ENCODE assay signal across 8 cellular contexts in genomic region chr19:6260912-6261636, GRCh38. TPM values are rescaled to one million over a fixed set of nuclear protein-coding genes. Genes with fewer than 3 reads are reported as not detected.
DNase-seq lines count a peak whose midpoint lies in the region; ATAC-seq and TF ChIP-seq lines count a peak whose summit lies in the region.

No MANE protein-coding gene starts in this region.

- TF ChIP-seq CTCF in natural killer cell (IDR thresholded peaks at IDR 0.05) (peak; percentile 56), WTC11 (IDR thresholded peaks at IDR 0.05) (peak; percentile 57), fibroblast of villous mesenchyme (IDR thresholded peaks at IDR 0.05; ENCODE audit: insufficient read depth, low read depth, low read length) (peak; percentile 72), smooth muscle cell (IDR thresholded peaks at IDR 0.05; ENCODE audit: borderline replicate concordance, insufficient read depth, poor library complexity, severe bottlenecking) (peak; percentile 48)

- H3K4me1 Mint-ChIP-seq in natural killer cell = peaks cover 0 to 27% of the 10 kb centered on the region in 2 donors
- peaks cover 7 to 21% of the 10 kb centered on the region in 2 donors for H3K4me1 Mint-ChIP-seq in natural killer cell treated with Interleukin-12 subunit alpha and Interleukin-12 subunit beta and Interleukin-15 and Interleukin-18, amount 100 ng/mL, for 72 hours (ENCODE audit: low read depth in 2 of 2)
- H3K4me1 Mint-ChIP-seq in WTC11 = peaks cover 16% of the 10 kb centered on the region

- H3K4me3 ChIP-seq in fibroblast of villous mesenchyme (ENCODE audit: low read depth, low read length) (no peak overlapping the region), smooth muscle cell (no peak overlapping the region)

- no peak overlapping the region for H3K9ac ChIP-seq in smooth muscle cell (ENCODE audit: low read depth)

- peaks cover 98% of the 10 kb centered on the region for H4K20me1 ChIP-seq in smooth muscle cell (ENCODE audit: low read depth)

- H3K9me3 Mint-ChIP-seq in natural killer cell (no peaks in the 10 kb centered on the region), WTC11 (peaks cover 5% of the 10 kb centered on the region; the same call in 1 of the 2 replicates)
- no peaks in the 10 kb centered on the region for H3K9me3 Mint-ChIP-seq in natural killer cell treated with Interleukin-12 subunit alpha and Interleukin-12 subunit beta and Interleukin-15 and Interleukin-18, amount 100 ng/mL, for 72 hours

- intact Hi-C loops in natural killer cell (cut with micrococcal nuclease) = no loop called here

- no peaks in the 10 kb centered on the region for H3K27me3 Mint-ChIP-seq in natural killer cell (ENCODE audit: low read depth in 2 of 2)
- H3K27me3 Mint-ChIP-seq in natural killer cell treated with Interleukin-12 subunit alpha and Interleukin-12 subunit beta and Interleukin-15 and Interleukin-18, amount 100 ng/mL, for 72 hours = no peaks in the 10 kb centered on the region
- no peaks in the 10 kb centered on the region for H3K27me3 Mint-ChIP-seq in WTC11 (ENCODE audit: low read depth)

- ATAC-seq in natural killer cell (peak in 2 of 3 donors; percentile 51 to 81), WTC11 (peak; percentile 97), HG02763 (IDR thresholded peaks at IDR 0.05; ENCODE audit: unreplicated experiment) (no peak), GM21528 (IDR thresholded peaks at IDR 0.05; ENCODE audit: low FRiP score, unreplicated experiment) (no peak)
- no peak for ATAC-seq in natural killer cell treated with Interleukin-12 subunit alpha and Interleukin-12 subunit beta and Interleukin-15 and Interleukin-18, amount 100 ng/mL, for 72 hours

- POLR2A ChIA-PET in WTC11 (lab: Charles Lee) = interaction anchor here (1.0 kb wide), 1 partner anchor 43 kb away, joined by 4 read pairs; no protein-coding TSS in a partner anchor

- no peaks in the 10 kb centered on the region for H3F3A ChIP-seq in smooth muscle cell (ENCODE audit: low read depth)

- H3K9me3 ChIP-seq in smooth muscle cell (replicated peaks; ENCODE audit: low read depth) = no peaks in the 10 kb centered on the region

- no peak overlapping the region for H2AFZ ChIP-seq in smooth muscle cell (ENCODE audit: low read depth)

- no peak overlapping the region for H3K27ac ChIP-seq in smooth muscle cell (ENCODE audit: low read depth)

- H3K79me2 ChIP-seq in smooth muscle cell (ENCODE audit: low read depth) = peaks cover 87% of the 10 kb centered on the region

- H3K36me3 Mint-ChIP-seq in natural killer cell (no peaks in the 10 kb centered on the region), WTC11 (peaks cover 49% of the 10 kb centered on the region)
- H3K36me3 Mint-ChIP-seq in natural killer cell treated with Interleukin-12 subunit alpha and Interleukin-12 subunit beta and Interleukin-15 and Interleukin-18, amount 100 ng/mL, for 72 hours = no peaks in the 10 kb centered on the region

- H3K27ac Mint-ChIP-seq in natural killer cell = peak overlapping the region in 1 of 2 donors; percentile 73
- no peak overlapping the region for H3K27ac Mint-ChIP-seq in natural killer cell treated with Interleukin-12 subunit alpha and Interleukin-12 subunit beta and Interleukin-15 and Interleukin-18, amount 100 ng/mL, for 72 hours
- H3K27ac Mint-ChIP-seq in WTC11 = no peak overlapping the region

- DNase-seq in natural killer cell (peak; percentile 45), WTC11 (ENCODE audit: low spot score) (peak; percentile 81), fibroblast of villous mesenchyme (ENCODE audit: low read depth) (no peak), smooth muscle cell (lab: John Stamatoyannopoulos, UW; ENCODE audit: unreplicated experiment) (no peak), NCI-H1092 treated with DMSO at 0.1 percent for 48 hours (lab: John Stamatoyannopoulos, UW) (no peak)
- DNase-seq in natural killer cell treated with Interleukin-12 subunit alpha and Interleukin-12 subunit beta and Interleukin-15 and Interleukin-18, amount 100 ng/mL, for 72 hours (ENCODE audit: low spot score) = no peak

- H3K4me1 ChIP-seq in smooth muscle cell (ENCODE audit: low read depth) = no peaks in the 10 kb centered on the region

- CTCF ChIA-PET in WTC11 (lab: Charles Lee) = interaction anchor here (0.6 to 2.5 kb wide), 18 partner anchors 9 to 200 kb away, joined by 3 to 36 read pairs (median 4); partner anchors contain the start of gene ALKBH7

- H3K4me2 ChIP-seq in smooth muscle cell = no peak overlapping the region

- WGBS in smooth muscle cell (ENCODE audit: low lambda C conversion rate) = 86% methylated on average over 30 of the region's 30 CpGs

- H3K36me3 ChIP-seq in smooth muscle cell (ENCODE audit: low read depth) = no peaks in the 10 kb centered on the region

- no peak overlapping the region for H3K4me3 Mint-ChIP-seq in natural killer cell
- no peak overlapping the region for H3K4me3 Mint-ChIP-seq in natural killer cell treated with Interleukin-12 subunit alpha and Interleukin-12 subunit beta and Interleukin-15 and Interleukin-18, amount 100 ng/mL, for 72 hours
- no peak overlapping the region for H3K4me3 Mint-ChIP-seq in WTC11

- no peaks in the 10 kb centered on the region for H3K27me3 ChIP-seq in smooth muscle cell (ENCODE audit: low read depth)

TF ChIP-seq in WTC11, 78 proteins besides CTCF, POLR2A, EP300 and RAD21:
- no peak for TF ChIP-seq E2F1 (CRISPR knock-in tag; IDR thresholded peaks at IDR 0.05)
- TF ChIP-seq GABPB1 (CRISPR knock-in tag; IDR thresholded peaks at IDR 0.05) = no peak
- TF ChIP-seq ATF1 (CRISPR knock-in tag; IDR thresholded peaks at IDR 0.05) = no peak
- no peak for TF ChIP-seq ETV6 (CRISPR knock-in tag; IDR thresholded peaks at IDR 0.05)
- TF ChIP-seq CREB1 (CRISPR knock-in tag; IDR thresholded peaks at IDR 0.05) = no peak

RNA-seq across cellular contexts. Expression of gene MLLT1, which starts 18.7 kb away (rescaled TPM):
- total RNA-seq in natural killer cell (10 to 100 TPM; 30.2 to 43.8 (median 36.6) TPM), WTC11 (2021) (49.9 to 58.2 TPM (median 50.2 TPM) in 3 replicates), fibroblast of villous mesenchyme (11.9 and 12.5 TPM in 2 replicates), smooth muscle cell (15.4 and 18.8 TPM in 2 replicates)
- 100 to 1,000 TPM in 1 of 2 donors, 10 to 100 TPM in 1; 44.7 to 104 TPM for total RNA-seq in natural killer cell treated with Interleukin-12 subunit alpha and Interleukin-12 subunit beta and Interleukin-15 and Interleukin-18, amount 100 ng/mL, for 72 hours
- 25.2 and 27.3 TPM in 2 replicates for polyA plus RNA-seq in smooth muscle cell

Comparison
In these comparisons a context has a peak if more than half of its experiments do, and no peak if none do; other contexts are left out.
1. ATAC-seq: peak in natural killer cell (2 of 3) and WTC11 (single experiment); none in natural killer cell treated with Interleukin-12 subunit alpha and Interleukin-12 subunit beta and Interleukin-15 and Interleukin-18, amount 100 ng/mL, for 72 hours (0 of 2), HG02763 (single experiment) and GM21528 (single experiment).
2. DNase-seq: peak in natural killer cell (single experiment) and WTC11 (single experiment); none in natural killer cell treated with Interleukin-12 subunit alpha and Interleukin-12 subunit beta and Interleukin-15 and Interleukin-18, amount 100 ng/mL, for 72 hours (single experiment), fibroblast of villous mesenchyme (single experiment), smooth muscle cell (single experiment) and NCI-H1092 treated with DMSO at 0.1 percent for 48 hours (single experiment).
3. Peak in every context shown above with its lines, with median percentiles within 50 percentile points of each other: CTCF ChIP-seq.